25 cellular contexts compared by ENCODE assay signal in genomic region chr13:20558982-20559381, GRCh38.
DNase-seq lines count a peak whose midpoint lies in the region; ATAC-seq and TF ChIP-seq lines count a peak whose summit lies in the region.
"Had no signal": no experiment of that assay in that cellular context is flagged by ENCODE, and none has a peak within 500 bp of the region (broad histone marks: within the 10 kb centered on the region; RNA-seq: fewer than 3 reads in every experiment).

No MANE protein-coding gene starts in this region.

- no peak for TF ChIP-seq RAD21 in Ishikawa (IDR thresholded peaks at IDR 0.05; ENCODE audit: low read depth)

- TF ChIP-seq EP300 in Ishikawa (IDR thresholded peaks at IDR 0.05; ENCODE audit: borderline replicate concordance): no peak

- ATAC-seq in HG03039 (IDR thresholded peaks at IDR 0.05; ENCODE audit: unreplicated experiment): no peak
- ATAC-seq: PC-3 had no signal

- H3K27me3 ChIP-seq in duodenal mucosa (ENCODE audit: control insufficient read depth in 1 of 2, insufficient read depth in 2 of 2, low read length in 2 of 2) (no peaks in the 10 kb centered on the region), mucosa of rectum (ENCODE audit: control insufficient read depth in 2 of 2, insufficient read depth in 2 of 2, low read length in 2 of 2) (no peaks in the 10 kb centered on the region)
- H3K27me3 ChIP-seq: MG63, SJSA1 had no signal

- H3K36me3 ChIP-seq in duodenal mucosa (ENCODE audit: control insufficient read depth in 1 of 2, insufficient read depth in 2 of 2, low read length in 2 of 2) (no peaks in the 10 kb centered on the region), mucosa of rectum (ENCODE audit: control insufficient read depth in 2 of 2, insufficient read depth in 2 of 2, low read length in 2 of 2) (no peaks in the 10 kb centered on the region)
- H3K36me3 ChIP-seq: MG63, SJSA1 had no signal

- H3K4me3 ChIP-seq in duodenal mucosa (ENCODE audit: low read depth in 1 of 2, low read length in 2 of 2): no peak overlapping the region
- H3K4me3 ChIP-seq in mucosa of rectum (ENCODE audit: low read length in 2 of 2): no peak overlapping the region
- H3K4me3 ChIP-seq: MG63, SJSA1 had no signal

- H3K9me3 ChIP-seq in duodenal mucosa (ENCODE audit: control insufficient read depth in 1 of 2, low read length in 2 of 2) (no peaks in the 10 kb centered on the region), mucosa of rectum (ENCODE audit: control insufficient read depth in 2 of 2, low read length in 2 of 2) (no peaks in the 10 kb centered on the region)
- H3K9me3 ChIP-seq: MG63, SJSA1 had no signal

- H3K27ac ChIP-seq in duodenal mucosa (ENCODE audit: low read depth, low read length): peak overlapping the region; percentile 81
- H3K27ac ChIP-seq in mucosa of rectum (ENCODE audit: low read depth in 2 of 2, low read length in 2 of 2): peak overlapping the region; percentile 30 to 88
- H3K27ac ChIP-seq: SJSA1 had no signal

- H3K4me1 ChIP-seq in duodenal mucosa (ENCODE audit: control insufficient read depth in 1 of 2, insufficient read depth in 2 of 2, low read length in 2 of 2): peaks cover 17 to 23% of the 10 kb centered on the region in 2 donors
- peaks cover 12 to 15% of the 10 kb centered on the region in 2 donors for H3K4me1 ChIP-seq in mucosa of rectum (ENCODE audit: control insufficient read depth in 2 of 2, insufficient read depth in 2 of 2, low read length in 2 of 2)
- H3K4me1 ChIP-seq: SJSA1 had no signal

- DNase-seq in globus pallidus (ENCODE audit: low spot score): no peak
- DNase-seq in stimulated activated CD4-positive, alpha-beta T cell treated with anti-CD3 and anti-CD28 coated beads, Interleukin-2, amount 100 ng/mL, for 24 hours: no peak
- no peak for DNase-seq in amygdala (lab: John Stamatoyannopoulos, UW)
- DNase-seq: C1 segment of cervical spinal cord; CD4-positive, alpha-beta memory T cell; COR-L47; DMS79; GF-D8; KG1; MG63; NCI-H1105 treated with DMSO at 0.1 percent for 48 hours; NCI-H146; NCI-H1930; NCI-H2107; NCI-H524; NCI-H774; NK-92 treated with Interleukin-12 subunit alpha and Interleukin-12 subunit beta, amount 100 ng/mL, for 24 hours; PC-3; Right ventricle myocardium superior; RPMI8226 had no signal

- no peak overlapping the region for H3K9ac ChIP-seq in duodenal mucosa (ENCODE audit: low read depth in 1 of 2, low read length in 2 of 2)
- no peak overlapping the region for H3K9ac ChIP-seq in mucosa of rectum (ENCODE audit: low read depth in 1 of 2, low read length in 2 of 2)

TF ChIP-seq in Ishikawa, 13 proteins besides CTCF, POLR2A, EP300 and RAD21:
- TF ChIP-seq REST (IDR thresholded peaks at IDR 0.05; ENCODE audit: low read depth) (peak; percentile 47; the same call in 1 of the 2 replicates), TEAD4 (IDR thresholded peaks at IDR 0.05) (no peak)
